In genomic region chr2:212931271-212931670, GRCh38 we compare ENCODE assay signal across 25 cellular contexts.
"Had no signal": no experiment of that assay in that cellular context is flagged by ENCODE, and none has a peak within 500 bp of the region (broad histone marks: within the 10 kb centered on the region; RNA-seq: fewer than 3 reads in every experiment).

No MANE protein-coding gene starts in this region.

- H3K9me3 Mint-ChIP-seq: memory B cell; natural killer cell; stimulated activated naive CD8-positive, alpha-beta T cell treated with anti-CD3 and anti-CD28 coated beads, Interleukin-15, amount 100 ng/mL, for 72 hours had no signal

- H3K27ac ChIP-seq: gastroesophageal sphincter, heart left ventricle, neutrophil, pancreas, right lobe of liver, suprapubic skin, thyroid gland, vagina had no signal

- H3K4me1 ChIP-seq: gastroesophageal sphincter, pancreas, right lobe of liver had no signal

- H3K4me3 Mint-ChIP-seq: memory B cell; natural killer cell; stimulated activated naive CD8-positive, alpha-beta T cell treated with anti-CD3 and anti-CD28 coated beads, Interleukin-15, amount 100 ng/mL, for 72 hours had no signal

- H3K4me3 ChIP-seq: gastroesophageal sphincter, heart left ventricle, lung, pancreas, right lobe of liver, suprapubic skin, thyroid gland, vagina had no signal

- H3K27me3 Mint-ChIP-seq: stimulated activated naive CD8-positive, alpha-beta T cell treated with anti-CD3 and anti-CD28 coated beads, Interleukin-15, amount 100 ng/mL, for 72 hours had no signal

- DNase-seq: cortex of kidney; effector CD4-positive, alpha-beta T cell; foreskin fibroblast; heart left ventricle; hippocampal formation; left colon; left ventricle myocardium superior; natural killer cell; pancreas; right lobe of liver; small intestine; stimulated activated CD4-positive, alpha-beta T cell treated with anti-CD3 and anti-CD28 coated beads, Interleukin-15, amount 100 ng/mL, for 24 hours; stimulated activated CD4-positive, alpha-beta T cell treated with anti-CD3 and anti-CD28 coated beads, Interleukin-2, amount 100 ng/mL, for 48 hours; stimulated activated CD8-positive, alpha-beta memory T cell treated with anti-CD3 and anti-CD28 coated beads, Interleukin-4, amount 100 ng/mL, for 48 hours; stimulated activated naive CD4-positive, alpha-beta T cell; stimulated activated naive CD8-positive, alpha-beta T cell treated with anti-CD3 and anti-CD28 coated beads, Interleukin-15, amount 100 ng/mL, for 72 hours; thyroid gland; trophoblast cell had no signal

- H3K27ac Mint-ChIP-seq: memory B cell; natural killer cell; stimulated activated naive CD8-positive, alpha-beta T cell treated with anti-CD3 and anti-CD28 coated beads, Interleukin-15, amount 100 ng/mL, for 72 hours had no signal

- ATAC-seq: esophagus mucosa; gastroesophageal sphincter; heart left ventricle; left colon; left ventricle myocardium superior; natural killer cell; pancreas; right lobe of liver; stimulated activated naive CD8-positive, alpha-beta T cell treated with anti-CD3 and anti-CD28 coated beads, Interleukin-15, amount 100 ng/mL, for 72 hours had no signal

- H3K4me1 Mint-ChIP-seq: memory B cell had no signal

- H3K36me3 Mint-ChIP-seq: memory B cell had no signal

- H3K36me3 ChIP-seq: gastroesophageal sphincter, heart left ventricle, neutrophil, pancreas, right lobe of liver, suprapubic skin, thyroid gland, vagina had no signal

- H3K9me3 ChIP-seq: gastroesophageal sphincter, heart left ventricle, neutrophil, pancreas, right lobe of liver, suprapubic skin, thyroid gland, vagina had no signal

- H3K27me3 ChIP-seq: gastroesophageal sphincter, heart left ventricle, neutrophil, pancreas, right lobe of liver, suprapubic skin, thyroid gland, vagina had no signal
